8 cellular contexts compared by ENCODE assay signal in genomic region chr7:1961776-1962276, GRCh38.
A peak's percentile ranks its signal among the peaks of the same experiment; 100 is the strongest.
DNase-seq lines count a peak whose midpoint lies in the region; ATAC-seq and TF ChIP-seq lines count a peak whose summit lies in the region.

No MANE protein-coding gene starts in this region.

- in situ Hi-C loops in KBM-7 (cut with MboI; ENCODE audit: low pct_unique_long_range_greater_than_20kb, low sequenced_read_pairs) (no loop called here), GM13977 (cut with MboI; ENCODE audit: low pct_unique_long_range_greater_than_20kb, low sequenced_read_pairs, unreplicated experiment) (no loop called here)

- H3K36me3 ChIP-seq in mucosa of descending colon (ENCODE audit: low read depth) = no peaks in the 10 kb centered on the region

- no peaks in the 10 kb centered on the region for H3K4me1 ChIP-seq in mucosa of descending colon (ENCODE audit: low read depth)

- DNase-seq in KBM-7 (peak; percentile 71), epithelial cell of esophagus (ENCODE audit: low read depth) (peak; percentile 65), mucosa of descending colon (no peak), GM13977 (ENCODE audit: low spot score) (no peak), NOMO-1 treated with DMSO at 0.1 percent for 48 hours (lab: John Stamatoyannopoulos, UW; ENCODE audit: unreplicated experiment) (no peak)
- DNase-seq in activated CD8-positive, alpha-beta memory T cell treated with anti-CD3 and anti-CD28 coated beads for 48 hours (ENCODE audit: low read depth in 2 of 3, low spot score in 2 of 3) = peak in 2 of 3 experiments; percentile 44 to 45
- peak; percentile 34 to 38 for DNase-seq in stimulated activated CD8-positive, alpha-beta memory T cell treated with anti-CD3 and anti-CD28 coated beads, Interleukin-7, amount 100 ng/mL, for 48 hours (ENCODE audit: extremely low read depth in 1 of 2, low read depth in 1 of 2)

- no peaks in the 10 kb centered on the region for H3K9me3 ChIP-seq in mucosa of descending colon

- intact Hi-C loops in mucosa of descending colon (cut with DNase I, micrococcal nuclease) = no loop called here

- TF ChIP-seq CTCF in epithelial cell of esophagus (IDR thresholded peaks at IDR 0.05; ENCODE audit: insufficient read depth, low read depth, low read length, missing control alignments) (no peak), mucosa of descending colon (IDR thresholded peaks at IDR 0.05) (no peak), GM13977 (IDR thresholded peaks at IDR 0.05; ENCODE audit: extremely low read depth, insufficient read depth, missing control alignments) (no peak)

- ATAC-seq in mucosa of descending colon (no peak), HG02642 (IDR thresholded peaks at IDR 0.05; ENCODE audit: poor library complexity, unreplicated experiment) (no peak)

- no peak overlapping the region for H3K4me3 ChIP-seq in epithelial cell of esophagus (ENCODE audit: low read length)
- H3K4me3 ChIP-seq in mucosa of descending colon = no peak overlapping the region

Comparison
In these comparisons a context has a peak if more than half of its experiments do, and no peak if none do; other contexts are left out.
1. DNase-seq: peak in KBM-7 (single experiment), activated CD8-positive, alpha-beta memory T cell treated with anti-CD3 and anti-CD28 coated beads for 48 hours (2 of 3), epithelial cell of esophagus (single experiment) and stimulated activated CD8-positive, alpha-beta memory T cell treated with anti-CD3 and anti-CD28 coated beads, Interleukin-7, amount 100 ng/mL, for 48 hours (2 of 2); none in mucosa of descending colon (0 of 3), GM13977 (single experiment) and NOMO-1 treated with DMSO at 0.1 percent for 48 hours (single experiment).